22 cellular contexts compared by ENCODE assay signal in genomic region chr7:117216436-117217069, GRCh38.
"Had no signal": no experiment of that assay in that cellular context is flagged by ENCODE, and none has a peak within 500 bp of the region (broad histone marks: within the 10 kb centered on the region; RNA-seq: fewer than 3 reads in every experiment).

No MANE protein-coding gene starts in this region.

- H3K27ac Mint-ChIP-seq: activated CD4-positive, alpha-beta T cell treated with anti-CD3 and anti-CD28 coated beads, Interleukin-2, amount 10 ng/mL, durations not matched to agents 7 days and 5 days; activated CD8-positive, alpha-beta T cell treated with anti-CD3 and anti-CD28 coated beads for 36 hours; activated naive CD4-positive, alpha-beta T cell treated with anti-CD3 and anti-CD28 coated beads, Interleukin-2, amount 50 U/mL, for 24 hours; activated naive CD8-positive, alpha-beta T cell treated with anti-CD3 and anti-CD28 coated beads, Interleukin-2, amount 50 U/mL, for 24 hours; activated T-helper 17 cell treated with anti-CD3 and anti-CD28 coated beads, Interleukin-2, amount 50 U/mL, for 72 hours; effector memory CD8-positive, alpha-beta T cell; naive B cell; stimulated activated naive B cell treated with anti-CD40 and anti-IgM and Interleukin-4, amounts not matched to agents 10 μg/mL and 1 μg/mL and 100 μg/mL, for 72 hours; T-helper 17 cell had no signal

- H3K4me1 Mint-ChIP-seq: activated CD4-positive, alpha-beta T cell treated with anti-CD3 and anti-CD28 coated beads, Interleukin-2, amount 10 ng/mL, durations not matched to agents 7 days and 5 days; activated naive CD4-positive, alpha-beta T cell treated with anti-CD3 and anti-CD28 coated beads, Interleukin-2, amount 50 U/mL, for 24 hours; activated naive CD8-positive, alpha-beta T cell treated with anti-CD3 and anti-CD28 coated beads, Interleukin-2, amount 50 U/mL, for 24 hours; activated T-helper 17 cell treated with anti-CD3 and anti-CD28 coated beads, Interleukin-2, amount 50 U/mL, for 72 hours; naive B cell; T-helper 17 cell had no signal

- ATAC-seq: activated CD8-positive, alpha-beta T cell treated with anti-CD3 and anti-CD28 coated beads for 36 hours; activated naive CD8-positive, alpha-beta T cell treated with anti-CD3 and anti-CD28 coated beads, Interleukin-2, amount 50 U/mL, for 24 hours; activated T-cell treated with anti-CD3 and anti-CD28 coated beads, Interleukin-2, amount 50 U/mL, for 4 hours; activated T-helper 17 cell treated with anti-CD3 and anti-CD28 coated beads, Interleukin-2, amount 50 U/mL, for 72 hours; effector memory CD8-positive, alpha-beta T cell; stimulated activated naive B cell treated with anti-CD40 and anti-IgM and Interleukin-4, amounts not matched to agents 10 μg/mL and 1 μg/mL and 100 μg/mL, for 72 hours; T-helper 17 cell had no signal

- H3K27me3 Mint-ChIP-seq: activated CD4-positive, alpha-beta T cell treated with anti-CD3 and anti-CD28 coated beads, Interleukin-2, amount 10 ng/mL, durations not matched to agents 7 days and 5 days; activated CD8-positive, alpha-beta T cell treated with anti-CD3 and anti-CD28 coated beads for 36 hours; activated naive CD4-positive, alpha-beta T cell treated with anti-CD3 and anti-CD28 coated beads, Interleukin-2, amount 50 U/mL, for 24 hours; activated naive CD8-positive, alpha-beta T cell treated with anti-CD3 and anti-CD28 coated beads, Interleukin-2, amount 50 U/mL, for 24 hours; activated T-helper 17 cell treated with anti-CD3 and anti-CD28 coated beads, Interleukin-2, amount 50 U/mL, for 72 hours; effector memory CD8-positive, alpha-beta T cell; naive B cell; stimulated activated naive B cell treated with anti-CD40 and anti-IgM and Interleukin-4, amounts not matched to agents 10 μg/mL and 1 μg/mL and 100 μg/mL, for 72 hours; T-helper 17 cell had no signal

- H3K9me3 Mint-ChIP-seq: activated CD4-positive, alpha-beta T cell treated with anti-CD3 and anti-CD28 coated beads, Interleukin-2, amount 10 ng/mL, durations not matched to agents 7 days and 5 days; activated CD8-positive, alpha-beta T cell treated with anti-CD3 and anti-CD28 coated beads for 36 hours; activated naive CD4-positive, alpha-beta T cell treated with anti-CD3 and anti-CD28 coated beads, Interleukin-2, amount 50 U/mL, for 24 hours; activated naive CD8-positive, alpha-beta T cell treated with anti-CD3 and anti-CD28 coated beads, Interleukin-2, amount 50 U/mL, for 24 hours; activated T-cell treated with anti-CD3 and anti-CD28 coated beads, Interleukin-2, amount 50 U/mL, for 4 hours; activated T-helper 17 cell treated with anti-CD3 and anti-CD28 coated beads, Interleukin-2, amount 50 U/mL, for 72 hours; effector memory CD8-positive, alpha-beta T cell; naive B cell; stimulated activated naive B cell treated with anti-CD40 and anti-IgM and Interleukin-4, amounts not matched to agents 10 μg/mL and 1 μg/mL and 100 μg/mL, for 72 hours had no signal

- DNase-seq: activated CD4-positive, alpha-beta T cell treated with anti-CD3 and anti-CD28 coated beads for 1 hour; activated CD4-positive, alpha-beta T cell treated with anti-CD3 and anti-CD28 coated beads, Interleukin-2, amount 10 ng/mL, durations not matched to agents 7 days and 5 days; activated CD8-positive, alpha-beta T cell treated with anti-CD3 and anti-CD28 coated beads for 36 hours; activated gamma-delta T cell treated with Interleukin-2 at 50 U/mL for 16 hours; activated naive CD8-positive, alpha-beta T cell treated with anti-CD3 and anti-CD28 coated beads, Interleukin-2, amount 50 U/mL, for 24 hours; activated T-cell treated with anti-CD3 and anti-CD28 coated beads, Interleukin-2, amount 50 U/mL, for 4 hours; cortex of kidney; effector memory CD8-positive, alpha-beta T cell; foreskin fibroblast; head of caudate nucleus; hypothalamus; kidney glomerular epithelial cell; left ventricle myocardium inferior; naive B cell; nucleus accumbens; stimulated activated CD4-positive, alpha-beta T cell treated with anti-CD3 and anti-CD28 coated beads, Interleukin-15, amount 100 ng/mL, for 24 hours; stimulated activated CD4-positive, alpha-beta T cell treated with anti-CD3 and anti-CD28 coated beads, Interleukin-2, amount 100 ng/mL, for 24 hours; stimulated activated naive B cell treated with anti-CD40 and anti-IgM and Interleukin-4, amounts not matched to agents 10 μg/mL and 1 μg/mL and 100 μg/mL, for 72 hours; T-helper 17 cell; T1000 had no signal

- H3K36me3 Mint-ChIP-seq: activated naive CD4-positive, alpha-beta T cell treated with anti-CD3 and anti-CD28 coated beads, Interleukin-2, amount 50 U/mL, for 24 hours; naive B cell had no signal

- H3K4me3 Mint-ChIP-seq: activated CD4-positive, alpha-beta T cell treated with anti-CD3 and anti-CD28 coated beads, Interleukin-2, amount 10 ng/mL, durations not matched to agents 7 days and 5 days; activated CD8-positive, alpha-beta T cell treated with anti-CD3 and anti-CD28 coated beads for 36 hours; activated naive CD4-positive, alpha-beta T cell treated with anti-CD3 and anti-CD28 coated beads, Interleukin-2, amount 50 U/mL, for 24 hours; activated naive CD8-positive, alpha-beta T cell treated with anti-CD3 and anti-CD28 coated beads, Interleukin-2, amount 50 U/mL, for 24 hours; activated T-cell treated with anti-CD3 and anti-CD28 coated beads, Interleukin-2, amount 50 U/mL, for 4 hours; activated T-helper 17 cell treated with anti-CD3 and anti-CD28 coated beads, Interleukin-2, amount 50 U/mL, for 72 hours; effector memory CD8-positive, alpha-beta T cell; naive B cell; stimulated activated naive B cell treated with anti-CD40 and anti-IgM and Interleukin-4, amounts not matched to agents 10 μg/mL and 1 μg/mL and 100 μg/mL, for 72 hours; T-helper 17 cell had no signal
